Comparison of ENCODE assay signal across 11 cellular contexts in the genomic region with DNA sequence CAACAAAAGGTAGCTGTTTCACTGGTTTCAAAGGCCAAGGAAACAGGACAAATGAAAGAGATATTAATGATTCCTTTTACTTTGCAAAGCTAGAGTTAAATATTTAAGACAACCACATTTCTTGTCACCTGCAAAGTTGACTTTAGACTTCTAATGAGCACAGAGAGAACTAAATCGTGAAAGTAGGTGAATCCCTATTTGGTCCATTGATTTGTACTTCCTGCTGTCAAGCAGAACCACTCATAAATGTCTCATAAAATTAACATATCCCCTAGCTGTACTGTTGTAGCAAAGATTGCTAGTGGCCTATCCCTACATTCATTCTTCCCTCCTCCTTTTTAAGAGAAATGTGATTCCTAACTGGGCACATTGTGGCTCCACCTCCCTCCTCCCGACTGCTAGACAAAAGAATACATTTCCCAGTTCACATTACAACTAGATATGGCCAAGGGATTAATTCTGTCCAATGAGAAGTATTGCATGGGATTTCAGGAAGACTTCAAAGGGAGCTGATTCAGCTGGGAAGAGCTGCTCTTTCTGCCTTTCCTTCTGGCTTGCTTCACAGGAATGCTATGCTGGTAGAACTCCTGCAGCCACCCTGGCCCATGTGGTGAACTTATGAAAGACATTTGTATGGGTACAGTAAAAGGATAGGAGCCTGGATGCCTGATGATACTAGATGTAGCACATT.
DNase-seq lines count a peak whose midpoint lies in the region; ATAC-seq and TF ChIP-seq lines count a peak whose summit lies in the region.
"Had no signal": no experiment of that assay in that cellular context is flagged by ENCODE, and none has a peak within 500 bp of the region (broad histone marks: within the 10 kb centered on the region; RNA-seq: fewer than 3 reads in every experiment).

No MANE protein-coding gene starts in this region.

- no peak for ATAC-seq in HG02870 (IDR thresholded peaks at IDR 0.05; ENCODE audit: unreplicated experiment)

- DNase-seq in EH (ENCODE audit: low read depth) = peak; percentile 9
- DNase-seq in HCEC 1CT = peak; percentile 32
- peak; percentile 49 for DNase-seq in SW480 (ENCODE audit: low spot score)
- DNase-seq in left kidney (ENCODE audit: low read depth, low spot score) = peak; percentile 11
- DNase-seq in stimulated activated CD4-positive, alpha-beta T cell treated with anti-CD3 and anti-CD28 coated beads, Interleukin-12 subunit alpha, Interleukin-12 subunit beta, amount 100 ng/mL, for 4 hours = no peak
- no peak for DNase-seq in GM20000 (ENCODE audit: low spot score)
- no peak for DNase-seq in CD1c-positive myeloid dendritic cell (ENCODE audit: extremely low spot score)
- DNase-seq: activated T-cell treated with anti-CD3 and anti-CD28 coated beads for 4 hours, NCI-H510A, SHP77 treated with DMSO at 0.1 percent for 48 hours had no signal

- TF ChIP-seq CTCF in GM20000 (IDR thresholded peaks at IDR 0.05; ENCODE audit: extremely low read depth, missing control alignments) = no peak

Comparison
In these comparisons a context has a peak if more than half of its experiments do, and no peak if none do; other contexts are left out.
1. DNase-seq: peak in EH (single experiment), HCEC 1CT (single experiment), SW480 (single experiment) and left kidney (single experiment); none in stimulated activated CD4-positive, alpha-beta T cell treated with anti-CD3 and anti-CD28 coated beads, Interleukin-12 subunit alpha, Interleukin-12 subunit beta, amount 100 ng/mL, for 4 hours (single experiment), GM20000 (single experiment) and CD1c-positive myeloid dendritic cell (single experiment).